1 cellular context compared by ENCODE assay signal in genomic region chr7:39950473-39951155, GRCh38.
A peak's percentile ranks its signal among the peaks of the same experiment; 100 is the strongest.
TF ChIP-seq lines count a peak whose summit lies in the region.

No MANE protein-coding gene starts in this region.

TF ChIP-seq in HEK293, 187 proteins besides CTCF, POLR2A, EP300 and RAD21 (continued from another document):
- TF ChIP-seq ZIC2 (tag by site-specific recombination; IDR thresholded peaks at IDR 0.05) (peak; percentile 78), PATZ1 (tag by site-specific recombination; IDR thresholded peaks at IDR 0.05) (peak; percentile 13; the same call in 1 of the 2 replicates), ZNF335 (tag by site-specific recombination; conservative IDR thresholded peaks at IDR 0.05) (0 out of 2 replicates have a peak, but pooled peaks have one; percentile 15), ZSCAN5A (tag by site-specific recombination; IDR thresholded peaks at IDR 0.05) (no peak), ZNF341 (tag by site-specific recombination; IDR thresholded peaks at IDR 0.05; ENCODE audit: low read depth) (peak; percentile 96), ZFP41 (tag by site-specific recombination; IDR thresholded peaks at IDR 0.05; ENCODE audit: borderline replicate concordance) (no peak), KLF9 (tag by site-specific recombination; IDR thresholded peaks at IDR 0.05; ENCODE audit: low read depth) (peak; percentile 40; the same call in 1 of the 2 replicates), ZEB2 (tag by site-specific recombination; IDR thresholded peaks at IDR 0.05) (0 out of 2 replicates have a peak, but pooled peaks have one; percentile 4), ZNF530 (tag by site-specific recombination; IDR thresholded peaks at IDR 0.05; ENCODE audit: low read depth) (no peak), SALL2 (tag by site-specific recombination; IDR thresholded peaks at IDR 0.05; ENCODE audit: borderline replicate concordance) (no peak)
